Comparison of ENCODE assay signal across 1 cellular context in the genomic region with DNA sequence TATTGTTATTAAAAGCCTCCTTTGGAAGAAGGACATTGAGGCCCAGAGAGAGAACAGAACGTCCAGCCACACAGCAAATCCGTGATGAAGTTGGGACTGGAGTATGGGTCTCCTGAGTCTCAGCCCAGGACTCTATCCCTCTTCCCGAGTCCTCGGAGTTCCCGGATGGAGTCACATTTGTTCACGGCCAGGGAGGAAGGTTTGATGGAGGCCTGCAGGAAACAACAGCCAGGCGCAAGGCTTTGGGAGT.
TF ChIP-seq lines count a peak whose summit lies in the region.

No MANE protein-coding gene starts in this region.

TF ChIP-seq in K562, 482 proteins besides CTCF, POLR2A, EP300 and RAD21 (continued from another document):
- TF ChIP-seq, protein P1, sequence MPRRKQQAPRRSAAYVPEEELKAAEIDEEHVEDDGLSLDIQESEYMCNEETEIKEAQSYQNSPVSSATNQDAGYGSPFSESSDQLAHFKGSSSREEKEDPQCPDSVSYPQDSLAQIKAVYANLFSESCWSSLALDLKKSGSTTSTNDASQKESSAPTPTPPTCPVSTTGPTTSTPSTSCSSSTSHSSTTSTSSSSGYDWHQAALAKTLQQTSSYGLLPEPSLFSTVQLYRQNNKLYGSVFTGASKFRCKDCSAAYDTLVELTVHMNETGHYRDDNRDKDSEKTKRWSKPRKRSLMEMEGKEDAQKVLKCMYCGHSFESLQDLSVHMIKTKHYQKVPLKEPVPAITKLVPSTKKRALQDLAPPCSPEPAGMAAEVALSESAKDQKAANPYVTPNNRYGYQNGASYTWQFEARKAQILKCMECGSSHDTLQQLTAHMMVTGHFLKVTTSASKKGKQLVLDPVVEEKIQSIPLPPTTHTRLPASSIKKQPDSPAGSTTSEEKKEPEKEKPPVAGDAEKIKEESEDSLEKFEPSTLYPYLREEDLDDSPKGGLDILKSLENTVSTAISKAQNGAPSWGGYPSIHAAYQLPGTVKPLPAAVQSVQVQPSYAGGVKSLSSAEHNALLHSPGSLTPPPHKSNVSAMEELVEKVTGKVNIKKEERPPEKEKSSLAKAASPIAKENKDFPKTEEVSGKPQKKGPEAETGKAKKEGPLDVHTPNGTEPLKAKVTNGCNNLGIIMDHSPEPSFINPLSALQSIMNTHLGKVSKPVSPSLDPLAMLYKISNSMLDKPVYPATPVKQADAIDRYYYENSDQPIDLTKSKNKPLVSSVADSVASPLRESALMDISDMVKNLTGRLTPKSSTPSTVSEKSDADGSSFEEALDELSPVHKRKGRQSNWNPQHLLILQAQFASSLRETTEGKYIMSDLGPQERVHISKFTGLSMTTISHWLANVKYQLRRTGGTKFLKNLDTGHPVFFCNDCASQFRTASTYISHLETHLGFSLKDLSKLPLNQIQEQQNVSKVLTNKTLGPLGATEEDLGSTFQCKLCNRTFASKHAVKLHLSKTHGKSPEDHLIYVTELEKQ (CRISPR knock-in tag; IDR thresholded peaks at IDR 0.05), result 0 out of 2 replicates have a peak, but pooled peaks have one; percentile 62
- TF ChIP-seq POU5F1 (IDR thresholded peaks at IDR 0.05; ENCODE audit: borderline replicate concordance, low read depth, low read length, partially characterized antibody) (no peak), ZNF24 (IDR thresholded peaks at IDR 0.05) (no peak), CEBPB (tag; IDR thresholded peaks at IDR 0.05) (no peak), E2F1 (CRISPR knock-in tag; IDR thresholded peaks at IDR 0.05) (no peak), NR1H2 (CRISPR knock-in tag; IDR thresholded peaks at IDR 0.05) (no peak), FOXA3 (CRISPR knock-in tag; conservative IDR thresholded peaks at IDR 0.05 in 1 of 2, IDR thresholded peaks at IDR 0.05 in 1 of 2) (0 out of 4 replicates have a peak, but pooled peaks of 1 of the 2 experiments have one; percentile 7), CREM (IDR thresholded peaks at IDR 0.05; ENCODE audit: low read depth) (no peak), ZBTB43 (CRISPR knock-in tag; IDR thresholded peaks at IDR 0.05) (no peak), E2F4 (CRISPR knock-in tag; IDR thresholded peaks at IDR 0.05; ENCODE audit: low read depth) (no peak), SMAD2 (IDR thresholded peaks at IDR 0.05; ENCODE audit: low read depth, low read length) (no peak), NCOA2 (IDR thresholded peaks at IDR 0.05; ENCODE audit: partially characterized antibody in 2 of 2) (no peak), BRD9 (IDR thresholded peaks at IDR 0.05; ENCODE audit: low read depth, partially characterized antibody) (no peak), SRSF1 (IDR thresholded peaks at IDR 0.05; ENCODE audit: low read depth, low read length) (no peak), ZNF507 (tag; conservative IDR thresholded peaks at IDR 0.05) (no peak), PPARD (CRISPR knock-in tag; IDR thresholded peaks at IDR 0.05) (peak; percentile 12; the same call in 1 of the 2 replicates), SIX5 (IDR thresholded peaks at IDR 0.05; ENCODE audit: borderline replicate concordance in 1 of 2, insufficient read depth in 1 of 2, low read depth in 1 of 2, low read length in 2 of 2) (no peak)
- TF ChIP-seq, protein P2, sequence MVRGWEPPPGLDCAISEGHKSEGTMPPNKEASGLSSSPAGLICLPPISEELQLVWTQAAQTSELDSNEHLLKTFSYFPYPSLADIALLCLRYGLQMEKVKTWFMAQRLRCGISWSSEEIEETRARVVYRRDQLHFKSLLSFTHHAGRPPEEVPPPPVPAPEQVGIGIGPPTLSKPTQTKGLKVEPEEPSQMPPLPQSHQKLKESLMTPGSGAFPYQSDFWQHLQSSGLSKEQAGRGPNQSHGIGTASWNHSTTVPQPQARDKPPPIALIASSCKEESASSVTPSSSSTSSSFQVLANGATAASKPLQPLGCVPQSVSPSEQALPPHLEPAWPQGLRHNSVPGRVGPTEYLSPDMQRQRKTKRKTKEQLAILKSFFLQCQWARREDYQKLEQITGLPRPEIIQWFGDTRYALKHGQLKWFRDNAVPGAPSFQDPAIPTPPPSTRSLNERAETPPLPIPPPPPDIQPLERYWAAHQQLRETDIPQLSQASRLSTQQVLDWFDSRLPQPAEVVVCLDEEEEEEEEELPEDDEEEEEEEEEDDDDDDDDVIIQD (CRISPR knock-in tag; IDR thresholded peaks at IDR 0.05), result 0 out of 2 replicates have a peak, but pooled peaks have one; percentile 83
- TF ChIP-seq, protein P3, sequence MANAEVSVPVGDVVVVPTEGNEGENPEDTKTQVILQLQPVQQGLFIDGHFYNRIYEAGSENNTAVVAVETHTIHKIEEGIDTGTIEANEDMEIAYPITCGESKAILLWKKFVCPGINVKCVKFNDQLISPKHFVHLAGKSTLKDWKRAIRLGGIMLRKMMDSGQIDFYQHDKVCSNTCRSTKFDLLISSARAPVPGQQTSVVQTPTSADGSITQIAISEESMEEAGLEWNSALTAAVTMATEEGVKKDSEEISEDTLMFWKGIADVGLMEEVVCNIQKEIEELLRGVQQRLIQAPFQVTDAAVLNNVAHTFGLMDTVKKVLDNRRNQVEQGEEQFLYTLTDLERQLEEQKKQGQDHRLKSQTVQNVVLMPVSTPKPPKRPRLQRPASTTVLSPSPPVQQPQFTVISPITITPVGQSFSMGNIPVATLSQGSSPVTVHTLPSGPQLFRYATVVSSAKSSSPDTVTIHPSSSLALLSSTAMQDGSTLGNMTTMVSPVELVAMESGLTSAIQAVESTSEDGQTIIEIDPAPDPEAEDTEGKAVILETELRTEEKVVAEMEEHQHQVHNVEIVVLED (CRISPR knock-in tag; IDR thresholded peaks at IDR 0.05), result no peak
- TF ChIP-seq, protein P4, sequence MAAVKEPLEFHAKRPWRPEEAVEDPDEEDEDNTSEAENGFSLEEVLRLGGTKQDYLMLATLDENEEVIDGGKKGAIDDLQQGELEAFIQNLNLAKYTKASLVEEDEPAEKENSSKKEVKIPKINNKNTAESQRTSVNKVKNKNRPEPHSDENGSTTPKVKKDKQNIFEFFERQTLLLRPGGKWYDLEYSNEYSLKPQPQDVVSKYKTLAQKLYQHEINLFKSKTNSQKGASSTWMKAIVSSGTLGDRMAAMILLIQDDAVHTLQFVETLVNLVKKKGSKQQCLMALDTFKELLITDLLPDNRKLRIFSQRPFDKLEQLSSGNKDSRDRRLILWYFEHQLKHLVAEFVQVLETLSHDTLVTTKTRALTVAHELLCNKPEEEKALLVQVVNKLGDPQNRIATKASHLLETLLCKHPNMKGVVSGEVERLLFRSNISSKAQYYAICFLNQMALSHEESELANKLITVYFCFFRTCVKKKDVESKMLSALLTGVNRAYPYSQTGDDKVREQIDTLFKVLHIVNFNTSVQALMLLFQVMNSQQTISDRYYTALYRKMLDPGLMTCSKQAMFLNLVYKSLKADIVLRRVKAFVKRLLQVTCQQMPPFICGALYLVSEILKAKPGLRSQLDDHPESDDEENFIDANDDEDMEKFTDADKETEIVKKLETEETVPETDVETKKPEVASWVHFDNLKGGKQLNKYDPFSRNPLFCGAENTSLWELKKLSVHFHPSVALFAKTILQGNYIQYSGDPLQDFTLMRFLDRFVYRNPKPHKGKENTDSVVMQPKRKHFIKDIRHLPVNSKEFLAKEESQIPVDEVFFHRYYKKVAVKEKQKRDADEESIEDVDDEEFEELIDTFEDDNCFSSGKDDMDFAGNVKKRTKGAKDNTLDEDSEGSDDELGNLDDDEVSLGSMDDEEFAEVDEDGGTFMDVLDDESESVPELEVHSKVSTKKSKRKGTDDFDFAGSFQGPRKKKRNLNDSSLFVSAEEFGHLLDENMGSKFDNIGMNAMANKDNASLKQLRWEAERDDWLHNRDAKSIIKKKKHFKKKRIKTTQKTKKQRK (IDR thresholded peaks at IDR 0.05; ENCODE audit: borderline replicate concordance, low read depth, low read length), result no peak
- TF ChIP-seq, protein P5, sequence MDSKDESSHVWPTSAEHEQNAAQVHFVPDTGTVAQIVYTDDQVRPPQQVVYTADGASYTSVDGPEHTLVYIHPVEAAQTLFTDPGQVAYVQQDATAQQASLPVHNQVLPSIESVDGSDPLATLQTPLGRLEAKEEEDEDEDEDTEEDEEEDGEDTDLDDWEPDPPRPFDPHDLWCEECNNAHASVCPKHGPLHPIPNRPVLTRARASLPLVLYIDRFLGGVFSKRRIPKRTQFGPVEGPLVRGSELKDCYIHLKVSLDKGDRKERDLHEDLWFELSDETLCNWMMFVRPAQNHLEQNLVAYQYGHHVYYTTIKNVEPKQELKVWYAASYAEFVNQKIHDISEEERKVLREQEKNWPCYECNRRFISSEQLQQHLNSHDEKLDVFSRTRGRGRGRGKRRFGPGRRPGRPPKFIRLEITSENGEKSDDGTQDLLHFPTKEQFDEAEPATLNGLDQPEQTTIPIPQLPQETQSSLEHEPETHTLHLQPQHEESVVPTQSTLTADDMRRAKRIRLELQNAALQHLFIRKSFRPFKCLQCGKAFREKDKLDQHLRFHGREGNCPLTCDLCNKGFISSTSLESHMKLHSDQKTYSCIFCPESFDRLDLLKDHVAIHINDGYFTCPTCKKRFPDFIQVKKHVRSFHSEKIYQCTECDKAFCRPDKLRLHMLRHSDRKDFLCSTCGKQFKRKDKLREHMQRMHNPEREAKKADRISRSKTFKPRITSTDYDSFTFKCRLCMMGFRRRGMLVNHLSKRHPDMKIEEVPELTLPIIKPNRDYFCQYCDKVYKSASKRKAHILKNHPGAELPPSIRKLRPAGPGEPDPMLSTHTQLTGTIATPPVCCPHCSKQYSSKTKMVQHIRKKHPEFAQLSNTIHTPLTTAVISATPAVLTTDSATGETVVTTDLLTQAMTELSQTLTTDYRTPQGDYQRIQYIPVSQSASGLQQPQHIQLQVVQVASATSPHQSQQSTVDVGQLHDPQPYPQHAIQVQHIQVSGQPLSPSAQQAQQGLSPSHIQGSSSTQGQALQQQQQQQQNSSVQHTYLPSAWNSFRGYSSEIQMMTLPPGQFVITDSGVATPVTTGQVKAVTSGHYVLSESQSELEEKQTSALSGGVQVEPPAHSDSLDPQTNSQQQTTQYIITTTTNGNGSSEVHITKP (IDR thresholded peaks at IDR 0.05; ENCODE audit: partially characterized antibody), result no peak
- TF ChIP-seq, protein P6, sequence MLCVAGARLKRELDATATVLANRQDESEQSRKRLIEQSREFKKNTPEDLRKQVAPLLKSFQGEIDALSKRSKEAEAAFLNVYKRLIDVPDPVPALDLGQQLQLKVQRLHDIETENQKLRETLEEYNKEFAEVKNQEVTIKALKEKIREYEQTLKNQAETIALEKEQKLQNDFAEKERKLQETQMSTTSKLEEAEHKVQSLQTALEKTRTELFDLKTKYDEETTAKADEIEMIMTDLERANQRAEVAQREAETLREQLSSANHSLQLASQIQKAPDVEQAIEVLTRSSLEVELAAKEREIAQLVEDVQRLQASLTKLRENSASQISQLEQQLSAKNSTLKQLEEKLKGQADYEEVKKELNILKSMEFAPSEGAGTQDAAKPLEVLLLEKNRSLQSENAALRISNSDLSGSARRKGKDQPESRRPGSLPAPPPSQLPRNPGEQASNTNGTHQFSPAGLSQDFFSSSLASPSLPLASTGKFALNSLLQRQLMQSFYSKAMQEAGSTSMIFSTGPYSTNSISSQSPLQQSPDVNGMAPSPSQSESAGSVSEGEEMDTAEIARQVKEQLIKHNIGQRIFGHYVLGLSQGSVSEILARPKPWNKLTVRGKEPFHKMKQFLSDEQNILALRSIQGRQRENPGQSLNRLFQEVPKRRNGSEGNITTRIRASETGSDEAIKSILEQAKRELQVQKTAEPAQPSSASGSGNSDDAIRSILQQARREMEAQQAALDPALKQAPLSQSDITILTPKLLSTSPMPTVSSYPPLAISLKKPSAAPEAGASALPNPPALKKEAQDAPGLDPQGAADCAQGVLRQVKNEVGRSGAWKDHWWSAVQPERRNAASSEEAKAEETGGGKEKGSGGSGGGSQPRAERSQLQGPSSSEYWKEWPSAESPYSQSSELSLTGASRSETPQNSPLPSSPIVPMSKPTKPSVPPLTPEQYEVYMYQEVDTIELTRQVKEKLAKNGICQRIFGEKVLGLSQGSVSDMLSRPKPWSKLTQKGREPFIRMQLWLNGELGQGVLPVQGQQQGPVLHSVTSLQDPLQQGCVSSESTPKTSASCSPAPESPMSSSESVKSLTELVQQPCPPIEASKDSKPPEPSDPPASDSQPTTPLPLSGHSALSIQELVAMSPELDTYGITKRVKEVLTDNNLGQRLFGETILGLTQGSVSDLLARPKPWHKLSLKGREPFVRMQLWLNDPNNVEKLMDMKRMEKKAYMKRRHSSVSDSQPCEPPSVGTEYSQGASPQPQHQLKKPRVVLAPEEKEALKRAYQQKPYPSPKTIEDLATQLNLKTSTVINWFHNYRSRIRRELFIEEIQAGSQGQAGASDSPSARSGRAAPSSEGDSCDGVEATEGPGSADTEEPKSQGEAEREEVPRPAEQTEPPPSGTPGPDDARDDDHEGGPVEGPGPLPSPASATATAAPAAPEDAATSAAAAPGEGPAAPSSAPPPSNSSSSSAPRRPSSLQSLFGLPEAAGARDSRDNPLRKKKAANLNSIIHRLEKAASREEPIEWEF (CRISPR knock-in tag; IDR thresholded peaks at IDR 0.05), result 0 out of 2 replicates have a peak, but pooled peaks have one; percentile 28
- TF ChIP-seq, protein P7, sequence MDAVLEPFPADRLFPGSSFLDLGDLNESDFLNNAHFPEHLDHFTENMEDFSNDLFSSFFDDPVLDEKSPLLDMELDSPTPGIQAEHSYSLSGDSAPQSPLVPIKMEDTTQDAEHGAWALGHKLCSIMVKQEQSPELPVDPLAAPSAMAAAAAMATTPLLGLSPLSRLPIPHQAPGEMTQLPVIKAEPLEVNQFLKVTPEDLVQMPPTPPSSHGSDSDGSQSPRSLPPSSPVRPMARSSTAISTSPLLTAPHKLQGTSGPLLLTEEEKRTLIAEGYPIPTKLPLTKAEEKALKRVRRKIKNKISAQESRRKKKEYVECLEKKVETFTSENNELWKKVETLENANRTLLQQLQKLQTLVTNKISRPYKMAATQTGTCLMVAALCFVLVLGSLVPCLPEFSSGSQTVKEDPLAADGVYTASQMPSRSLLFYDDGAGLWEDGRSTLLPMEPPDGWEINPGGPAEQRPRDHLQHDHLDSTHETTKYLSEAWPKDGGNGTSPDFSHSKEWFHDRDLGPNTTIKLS (IDR thresholded peaks at IDR 0.05; ENCODE audit: borderline replicate concordance, low read depth), result no peak
TF ChIP-seq in K562: peak in this region for 54.
